22 cellular contexts compared by ENCODE assay signal in the genomic region with DNA sequence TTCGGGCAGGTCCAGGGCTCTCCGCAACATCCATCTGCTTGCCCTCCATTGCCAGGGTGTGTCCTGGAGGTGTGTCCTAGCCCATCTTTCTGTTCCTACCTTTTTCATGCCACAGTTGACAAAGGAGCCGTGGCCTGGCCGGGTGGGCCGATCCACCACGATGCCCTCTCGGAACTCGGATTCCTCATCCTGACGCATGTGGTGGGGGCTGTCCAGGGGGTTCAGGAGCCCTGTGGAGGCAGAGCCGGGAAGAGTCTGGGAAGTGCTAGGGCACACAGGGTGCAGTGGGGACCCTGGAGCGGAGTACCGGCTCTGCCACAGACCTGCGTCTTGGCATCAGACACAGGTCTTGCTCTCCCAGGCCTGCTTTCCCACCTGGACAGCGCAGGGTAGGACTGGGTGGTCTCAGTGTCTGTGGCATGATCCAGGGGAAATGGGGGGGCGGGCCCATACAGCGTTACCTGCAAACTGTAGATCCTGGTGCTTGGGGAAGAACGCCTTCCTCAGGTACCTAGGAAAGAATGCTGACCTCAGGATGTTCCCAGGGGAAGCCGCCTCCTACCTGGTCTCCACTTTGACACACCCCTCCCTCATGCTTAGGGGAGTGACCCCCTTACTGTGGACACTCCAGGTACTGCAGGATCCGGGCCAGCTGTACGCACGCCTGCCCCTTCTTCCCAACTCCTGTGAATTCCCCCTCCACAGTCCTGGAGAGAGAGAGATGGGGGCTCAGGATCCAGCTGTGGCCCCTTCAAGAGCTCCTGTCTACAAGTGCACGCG. TPM values are rescaled to one million over a fixed set of nuclear protein-coding genes. Genes with fewer than 3 reads are reported as not detected.
DNase-seq lines count a peak whose midpoint lies in the region; ATAC-seq and TF ChIP-seq lines count a peak whose summit lies in the region.
"Had no signal": no experiment of that assay in that cellular context is flagged by ENCODE, and none has a peak within 500 bp of the region (broad histone marks: within the 10 kb centered on the region; RNA-seq: fewer than 3 reads in every experiment).

No MANE protein-coding gene starts in this region.

- H3K9me2 ChIP-seq in SK-N-SH = no peaks in the 10 kb centered on the region
- no peaks in the 10 kb centered on the region for H3K9me2 ChIP-seq in HCT116 (ENCODE audit: insufficient read depth)

- CTCF ChIA-PET in SK-N-SH (lab: Yijun Ruan, JAX) (interaction anchor here (1.1 kb wide), 1 partner anchor 8 kb away, joined by 7 read pairs; the partner anchor contains the start of gene ENDOG), HCT116 (lab: Charles Lee) (no interaction called here)

- H3K27ac Mint-ChIP-seq in chondrocyte (ENCODE audit: unreplicated experiment) (no peak overlapping the region), progenitor cell of endocrine pancreas (no peak overlapping the region), endothelial cell (ENCODE audit: unreplicated experiment) (no peak overlapping the region)
- H3K27ac Mint-ChIP-seq: activated B cell treated with CpG ODN at 0.5 μM for 24 hours; activated CD4-positive, alpha-beta memory T cell treated with anti-CD3 and anti-CD28 coated beads, Interleukin-2, amount 10 ng/mL, durations not matched to agents 7 days and 5 days had no signal

- peaks cover 16% of the 10 kb centered on the region for H3F3A ChIP-seq in SK-N-SH (replicated peaks; ENCODE audit: insufficient read depth)

- no peak overlapping the region for H3K4me2 ChIP-seq in SK-N-SH
- H3K4me2 ChIP-seq in HCT116 (ENCODE audit: low read length) = no peak overlapping the region
- H3K4me2 ChIP-seq: BLaER1 treated with 17β-estradiol and CSF1 and Interleukin-3, amounts not matched to agents 10 nM and 100 nM had no signal

- intact Hi-C loops in HCT116 (cut with micrococcal nuclease) (no loop called here), Right ventricle myocardium superior (cut with DNase I) (no loop called here)

- no peak overlapping the region for H3K4me3 Mint-ChIP-seq in chondrocyte (ENCODE audit: unreplicated experiment)
- no peak overlapping the region for H3K4me3 Mint-ChIP-seq in progenitor cell of endocrine pancreas (ENCODE audit: low read depth)
- no peak overlapping the region for H3K4me3 Mint-ChIP-seq in endothelial cell (ENCODE audit: unreplicated experiment)
- H3K4me3 Mint-ChIP-seq: activated B cell treated with CpG ODN at 0.5 μM for 24 hours; activated CD4-positive, alpha-beta memory T cell treated with anti-CD3 and anti-CD28 coated beads, Interleukin-2, amount 10 ng/mL, durations not matched to agents 7 days and 5 days had no signal

- H3K27me3 Mint-ChIP-seq in chondrocyte (ENCODE audit: low read depth) = no peaks in the 10 kb centered on the region
- H3K27me3 Mint-ChIP-seq in progenitor cell of endocrine pancreas = no peaks in the 10 kb centered on the region
- H3K27me3 Mint-ChIP-seq in endothelial cell (ENCODE audit: unreplicated experiment) = peaks cover 14% of the 10 kb centered on the region
- H3K27me3 Mint-ChIP-seq: activated B cell treated with CpG ODN at 0.5 μM for 24 hours; activated CD4-positive, alpha-beta memory T cell treated with anti-CD3 and anti-CD28 coated beads, Interleukin-2, amount 10 ng/mL, durations not matched to agents 7 days and 5 days; naive thymus-derived CD8-positive, alpha-beta T cell had no signal

- TF ChIP-seq CTCF in SK-N-SH (IDR thresholded peaks at IDR 0.05) (no peak), HCT116 (IDR thresholded peaks at IDR 0.05 in 2 of 3, conservative IDR thresholded peaks at IDR 0.05 in 1 of 3; ENCODE audit: borderline replicate concordance in 1 of 3, insufficient read depth in 1 of 3, low read depth in 2 of 3, low read length in 2 of 3) (peak in 2 of 3 experiments; percentile 32 to 38; a peak in 2 of 6 replicates), chondrocyte (IDR thresholded peaks at IDR 0.05) (peak; percentile 16), progenitor cell of endocrine pancreas (IDR thresholded peaks at IDR 0.05; ENCODE audit: unreplicated experiment) (peak; percentile 14), endothelial cell (IDR thresholded peaks at IDR 0.05; ENCODE audit: unreplicated experiment) (no peak)

- peaks cover 18% of the 10 kb centered on the region for H3K4me1 Mint-ChIP-seq in chondrocyte (ENCODE audit: low read depth)
- peaks cover 8% of the 10 kb centered on the region for H3K4me1 Mint-ChIP-seq in progenitor cell of endocrine pancreas (ENCODE audit: low read depth)
- peaks cover 10% of the 10 kb centered on the region for H3K4me1 Mint-ChIP-seq in endothelial cell (ENCODE audit: unreplicated experiment)

- ATAC-seq in SK-N-SH treated with all-trans-retinoic acid at 6 μM for 48 hours = no peak
- ATAC-seq in HCT116 = peak; percentile 39
- ATAC-seq in HG03095 (IDR thresholded peaks at IDR 0.05; ENCODE audit: unreplicated experiment) = no peak
- ATAC-seq in Right ventricle myocardium superior (ENCODE audit: poor library complexity) = no peak
- ATAC-seq: naive thymus-derived CD8-positive, alpha-beta T cell had no signal

- peaks cover 26 to 54% of the 10 kb centered on the region in 2 experiments for H3K36me3 ChIP-seq in SK-N-SH (replicated peaks in 1 of 2; ENCODE audit: control insufficient read depth in 1 of 2, insufficient read depth in 2 of 2, low read length in 1 of 2)
- H3K36me3 ChIP-seq in HCT116 (ENCODE audit: control insufficient read depth in 1 of 2, insufficient read depth in 2 of 2, low read length in 2 of 2) = peaks cover 29 to 36% of the 10 kb centered on the region in 2 experiments; a peak in 3 of 4 replicates

- H3K4me1 ChIP-seq in SK-N-SH (ENCODE audit: control insufficient read depth in 1 of 2, insufficient read depth in 2 of 2, low read depth in 1 of 2, low read length in 1 of 2) = peaks cover 0 to 6% of the 10 kb centered on the region in 2 experiments; a peak in 1 of 4 replicates
- peaks cover 11 to 17% of the 10 kb centered on the region in 2 experiments for H3K4me1 ChIP-seq in HCT116 (ENCODE audit: control insufficient read depth in 1 of 2, insufficient read depth in 2 of 2, low read length in 2 of 2)

- no peak for TF ChIP-seq EP300 in SK-N-SH (IDR thresholded peaks at IDR 0.05; ENCODE audit: borderline replicate concordance in 1 of 2, low read depth in 1 of 2, low read length in 1 of 2)

- H2AFZ ChIP-seq in SK-N-SH (ENCODE audit: low read depth) (no peak overlapping the region), HCT116 (ENCODE audit: low read depth, low read length, poor library complexity, severe bottlenecking) (no peak overlapping the region)

- POLR2A ChIA-PET in SK-N-SH (lab: Yijun Ruan, JAX) = no interaction called here
- POLR2A ChIA-PET in HCT116 (lab: Charles Lee) = no interaction called here

- 98% methylated on average over 23 of the region's 23 CpGs for WGBS in SK-N-SH (ENCODE audit: low lambda C conversion rate)

- no peaks in the 10 kb centered on the region for H3K9me3 Mint-ChIP-seq in chondrocyte (ENCODE audit: low read depth)
- H3K9me3 Mint-ChIP-seq in progenitor cell of endocrine pancreas (ENCODE audit: low read depth) = no peaks in the 10 kb centered on the region
- no peaks in the 10 kb centered on the region for H3K9me3 Mint-ChIP-seq in endothelial cell (ENCODE audit: unreplicated experiment)
- H3K9me3 Mint-ChIP-seq: activated B cell treated with CpG ODN at 0.5 μM for 24 hours; activated CD4-positive, alpha-beta memory T cell treated with anti-CD3 and anti-CD28 coated beads, Interleukin-2, amount 10 ng/mL, durations not matched to agents 7 days and 5 days; naive thymus-derived CD8-positive, alpha-beta T cell had no signal

- H4K20me1 ChIP-seq in SK-N-SH (ENCODE audit: insufficient read depth) = no peaks in the 10 kb centered on the region
- H4K20me1 ChIP-seq in HCT116 (ENCODE audit: insufficient read depth) = 0 out of 2 replicates have a peak, but pooled peaks cover 5% of the 10 kb centered on the region

- RAD21 ChIA-PET in HCT116 (lab: Charles Lee; ENCODE audit: low non-redundant PET in 1 of 2, low total read pairs in 2 of 2, uncharacterized antibody in 2 of 2, unreplicated experiment in 2 of 2) = no interaction called here

- no TSS peak for BruUV-seq in HCT116 (replicated peaks; lab: Mats Ljungman, UMichigan)

- H3K4me3 ChIP-seq in SK-N-SH (ENCODE audit: low read depth in 2 of 2, low read length in 1 of 2) = no peak overlapping the region
- H3K4me3 ChIP-seq in HCT116 (replicated peaks in 1 of 2; ENCODE audit: low read depth in 1 of 2, low read length in 2 of 2) = no peak overlapping the region
- H3K4me3 ChIP-seq: BLaER1 treated with 17β-estradiol and CSF1 and Interleukin-3, amounts not matched to agents 10 nM and 100 nM; Peyer's patch; vagina had no signal

- H3K27ac ChIP-seq in SK-N-SH (ENCODE audit: low read depth in 2 of 2, low read length in 1 of 2) = no peak overlapping the region
- H3K27ac ChIP-seq in HCT116 (ENCODE audit: low read depth, low read length) = no peak overlapping the region
- H3K27ac ChIP-seq: BLaER1 treated with 17β-estradiol and CSF1 and Interleukin-3, amounts not matched to agents 10 nM and 100 nM; Peyer's patch; vagina had no signal

- TF ChIP-seq RAD21 in SK-N-SH (IDR thresholded peaks at IDR 0.05; ENCODE audit: low read length) (no peak), HCT116 (IDR thresholded peaks at IDR 0.05; ENCODE audit: low read depth) (no peak)

- H3K79me2 ChIP-seq in SK-N-SH (ENCODE audit: insufficient read depth) = peaks cover 25% of the 10 kb centered on the region; the same call in 1 of the 2 replicates
- peaks cover 25% of the 10 kb centered on the region for H3K79me2 ChIP-seq in HCT116 (ENCODE audit: insufficient read depth, low read length)

- H3K36me3 Mint-ChIP-seq in chondrocyte (ENCODE audit: low read depth) = peaks cover 12% of the 10 kb centered on the region
- H3K36me3 Mint-ChIP-seq in progenitor cell of endocrine pancreas (ENCODE audit: insufficient read depth) = peaks cover 12% of the 10 kb centered on the region
- H3K36me3 Mint-ChIP-seq in endothelial cell (ENCODE audit: low read depth, unreplicated experiment) = peaks cover 18% of the 10 kb centered on the region

- no peak overlapping the region for H3K9ac ChIP-seq in SK-N-SH
- H3K9ac ChIP-seq in HCT116 (ENCODE audit: low read length) = no peak overlapping the region

- H3K9me3 ChIP-seq in SK-N-SH (no peaks in the 10 kb centered on the region), HCT116 (ENCODE audit: control insufficient read depth in 1 of 2, insufficient read depth in 1 of 2, low read depth in 1 of 2, low read length in 2 of 2) (no peaks in the 10 kb centered on the region)
- H3K9me3 ChIP-seq: BLaER1 treated with 17β-estradiol and CSF1 and Interleukin-3, amounts not matched to agents 10 nM and 100 nM; Peyer's patch; vagina had no signal

- DNase-seq in SK-N-SH = peak; percentile 65
- peak; percentile 8 for DNase-seq in HCT116 (ENCODE audit: low read depth, low spot score)
- DNase-seq in chondrocyte (ENCODE audit: low spot score) = no peak
- no peak for DNase-seq in progenitor cell of endocrine pancreas (ENCODE audit: low spot score, unreplicated experiment)
- no peak for DNase-seq in endothelial cell (ENCODE audit: low spot score)
- DNase-seq in Right ventricle myocardium superior = no peak
- DNase-seq: activated B cell treated with CpG ODN at 0.5 μM for 24 hours; activated CD4-positive, alpha-beta memory T cell treated with anti-CD3 and anti-CD28 coated beads, Interleukin-2, amount 10 ng/mL, durations not matched to agents 7 days and 5 days; activated naive CD4-positive, alpha-beta T cell treated with Interleukin-2 at 50 U/mL for 16 hours; activated T-cell treated with anti-CD3 and anti-CD28 coated beads, Interleukin-2, amount 50 U/mL, for 1 hour; Calu3; cerebellar nuclear complex; effector memory CD4-positive, alpha-beta T cell; HCEC 1CT; NCI-H187; NCI-H446 treated with DMSO at 0.1 percent for 48 hours; Peyer's patch had no signal

- no peak for TF ChIP-seq POLR2A in HCT116 (IDR thresholded peaks at IDR 0.05; ENCODE audit: borderline replicate concordance, extremely low read depth, insufficient read depth, insufficient read length)

- no peaks in the 10 kb centered on the region for H3K27me3 ChIP-seq in SK-N-SH (ENCODE audit: insufficient read depth)
- no peaks in the 10 kb centered on the region for H3K27me3 ChIP-seq in HCT116 (ENCODE audit: insufficient read depth, low read length)
- H3K27me3 ChIP-seq: BLaER1 treated with 17β-estradiol and CSF1 and Interleukin-3, amounts not matched to agents 10 nM and 100 nM; Peyer's patch; vagina had no signal

RNA-seq across cellular contexts. Expression of gene SPOUT1, which starts 3.5 kb away (rescaled TPM):
- polyA plus RNA-seq in SK-N-SH (2012; rRNA removed) = 43.5 and 44.2 TPM in 2 replicates
- 16.0 and 25.7 TPM in 2 replicates for polyA plus RNA-seq in SK-N-SH (2012; cell fraction: cytosol; rRNA removed)
- 134 and 140 TPM in 2 replicates for polyA plus RNA-seq in SK-N-SH (2012; cell fraction: nucleus; rRNA removed)
- total RNA-seq in HCT116 (2021; ENCODE audit: unreplicated experiment) = 70.4 TPM
- polyA plus RNA-seq in HCT116 (2012) = 52.9 and 59.4 TPM in 2 replicates
- total RNA-seq in chondrocyte = 25.6 to 27.6 TPM (median 26.3 TPM) in 3 replicates
- 47.5 and 57.9 TPM in 2 replicates for total RNA-seq in progenitor cell of endocrine pancreas
- total RNA-seq in endothelial cell (ENCODE audit: unreplicated experiment) = 62.1 TPM
- total RNA-seq in Right ventricle myocardium superior = 15.8 TPM

RNA-seq across cellular contexts. Expression of gene ENDOG, which starts 7.8 kb away (rescaled TPM):
- polyA plus RNA-seq in SK-N-SH (2012; rRNA removed) = 22.2 and 26.6 TPM in 2 replicates
- 12.0 and 18.7 TPM in 2 replicates for polyA plus RNA-seq in SK-N-SH (2012; cell fraction: cytosol; rRNA removed)
- polyA plus RNA-seq in SK-N-SH (2012; cell fraction: nucleus; rRNA removed) = 13.7 and 23.5 TPM in 2 replicates
- total RNA-seq in HCT116 (2021; ENCODE audit: unreplicated experiment) (27.2 TPM), chondrocyte (22.3 to 24.6 TPM (median 23.1 TPM) in 3 replicates), progenitor cell of endocrine pancreas (14.7 and 18.0 TPM in 2 replicates), endothelial cell (ENCODE audit: unreplicated experiment) (8.1 TPM), Right ventricle myocardium superior (89.0 TPM)
- polyA plus RNA-seq in HCT116 (2012) = 24.5 and 25.1 TPM in 2 replicates

RNA-seq across cellular contexts. Expression of gene TBC1D13, which starts 39.1 kb away (rescaled TPM):
- polyA plus RNA-seq in SK-N-SH (2012; rRNA removed) = 19.1 and 19.7 TPM in 2 replicates
- polyA plus RNA-seq in SK-N-SH (2012; cell fraction: cytosol; rRNA removed) = 10.1 and 14.8 TPM in 2 replicates
- polyA plus RNA-seq in SK-N-SH (2012; cell fraction: nucleus; rRNA removed) = 26.5 and 27.7 TPM in 2 replicates
- total RNA-seq in HCT116 (2021; ENCODE audit: unreplicated experiment) = 17.5 TPM
- polyA plus RNA-seq in HCT116 (2012) = 8.7 and 12.1 TPM in 2 replicates
- total RNA-seq in chondrocyte = 23.5 to 32.1 TPM (median 26.5 TPM) in 3 replicates
- 36.1 and 36.2 TPM in 2 replicates for total RNA-seq in progenitor cell of endocrine pancreas
- total RNA-seq in endothelial cell (ENCODE audit: unreplicated experiment) = 58.8 TPM
- 16.6 TPM for total RNA-seq in Right ventricle myocardium superior

RNA-seq across cellular contexts. Expression of gene ZER1, which starts 54.4 kb away (rescaled TPM):
- 25.4 and 30.9 TPM in 2 replicates for polyA plus RNA-seq in SK-N-SH (2012; rRNA removed)
- polyA plus RNA-seq in SK-N-SH (2012; cell fraction: cytosol; rRNA removed) = 12.0 and 17.2 TPM in 2 replicates
- polyA plus RNA-seq in SK-N-SH (2012; cell fraction: nucleus; rRNA removed) = 46.9 and 78.6 TPM in 2 replicates
- total RNA-seq in HCT116 (2021; ENCODE audit: unreplicated experiment) (18.0 TPM), chondrocyte (33.0 to 42.7 TPM (median 33.8 TPM) in 3 replicates), progenitor cell of endocrine pancreas (38.4 and 42.2 TPM in 2 replicates), endothelial cell (ENCODE audit: unreplicated experiment) (29.2 TPM), Right ventricle myocardium superior (57.3 TPM)
- 18.5 and 18.7 TPM in 2 replicates for polyA plus RNA-seq in HCT116 (2012)

RNA-seq across cellular contexts. Expression of gene KYAT1, which starts 55.6 kb away (rescaled TPM):
- polyA plus RNA-seq in SK-N-SH (2012; rRNA removed) = 9.4 and 13.3 TPM in 2 replicates
- 5.8 and 7.4 TPM in 2 replicates for polyA plus RNA-seq in SK-N-SH (2012; cell fraction: cytosol; rRNA removed)
- 44.4 and 51.5 TPM in 2 replicates for polyA plus RNA-seq in SK-N-SH (2012; cell fraction: nucleus; rRNA removed)
- total RNA-seq in HCT116 (2021; ENCODE audit: unreplicated experiment) (10.1 TPM), chondrocyte (3.3 to 7.0 TPM (median 3.6 TPM) in 3 replicates), progenitor cell of endocrine pancreas (11.5 and 11.7 TPM in 2 replicates), endothelial cell (ENCODE audit: unreplicated experiment) (3.3 TPM), Right ventricle myocardium superior (12.6 TPM)
- 8.2 and 9.5 TPM in 2 replicates for polyA plus RNA-seq in HCT116 (2012)

Comparison
In these comparisons a context has a peak if more than half of its experiments do, and no peak if none do; other contexts are left out.
1. DNase-seq: peak in SK-N-SH (single experiment) and HCT116 (single experiment); none in chondrocyte (single experiment), progenitor cell of endocrine pancreas (single experiment), endothelial cell (single experiment) and Right ventricle myocardium superior (single experiment).
2. CTCF ChIP-seq: peak in HCT116 (2 of 3), chondrocyte (single experiment) and progenitor cell of endocrine pancreas (single experiment); none in SK-N-SH (single experiment) and endothelial cell (single experiment).